In the genomic region with DNA sequence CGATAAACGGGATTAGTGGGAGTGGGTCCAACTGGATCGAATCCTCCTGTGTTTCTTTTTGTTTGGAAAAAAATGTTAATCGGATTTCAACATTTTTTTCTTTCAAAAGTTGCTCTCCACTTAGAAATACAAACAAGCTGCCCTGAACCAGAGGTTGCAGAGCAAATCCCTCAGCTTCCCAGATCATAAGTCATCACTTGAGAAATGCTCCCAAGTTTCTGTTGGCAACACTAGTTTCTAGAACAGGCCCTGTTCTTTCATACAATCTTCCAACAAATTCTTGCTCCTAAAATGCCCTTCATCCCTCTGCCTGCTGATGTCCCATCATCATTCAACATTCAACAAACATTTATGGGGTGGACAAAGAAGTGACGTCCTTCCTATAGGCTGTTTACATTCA, we compare ENCODE assay signal across 27 cellular contexts. TPM values are rescaled to one million over a fixed set of nuclear protein-coding genes. Genes with fewer than 3 reads are reported as not detected.
A peak's percentile ranks its signal among the peaks of the same experiment; 100 is the strongest.
DNase-seq lines count a peak whose midpoint lies in the region; ATAC-seq, FAIRE-seq and TF ChIP-seq lines count a peak whose summit lies in the region.
"Had no signal": no experiment of that assay in that cellular context is flagged by ENCODE, and none has a peak within 500 bp of the region (broad histone marks: within the 10 kb centered on the region; RNA-seq: fewer than 3 reads in every experiment).

No MANE protein-coding gene starts in this region.

- ATAC-seq in GM18907 (IDR thresholded peaks at IDR 0.05; ENCODE audit: unreplicated experiment), result no peak
- ATAC-seq: activated CD4-positive, alpha-beta T cell treated with anti-CD3 and anti-CD28 coated beads for 36 hours; SK-N-SH treated with all-trans-retinoic acid at 6 μM for 48 hours had no signal

- FAIRE-seq in astrocyte (lab: Jason Lieb, UNC), result no peak
- FAIRE-seq: endothelial cell of umbilical vein, GM19239 had no signal

- DNase-seq in EH (ENCODE audit: low read depth), result peak; percentile 81
- DNase-seq in astrocyte (ENCODE audit: low read depth), result peak; percentile 83
- peak; percentile 72 for DNase-seq in fibroblast of pulmonary artery (ENCODE audit: low read depth)
- DNase-seq in retinal pigment epithelial cell (ENCODE audit: low read depth), result peak; percentile 11
- DNase-seq in HCEC 1CT, result no peak
- DNase-seq in midbrain (lab: John Stamatoyannopoulos, UW), result no peak
- DNase-seq: activated CD4-positive, alpha-beta T cell treated with anti-CD3 and anti-CD28 coated beads for 36 hours; activated CD8-positive, alpha-beta memory T cell treated with anti-CD3 and anti-CD28 coated beads for 24 hours; activated naive CD4-positive, alpha-beta T cell; activated T-cell treated with anti-CD3 and anti-CD28 coated beads, Interleukin-2, amount 50 U/mL, for 48 hours; Caco-2; central memory CD4-positive, alpha-beta T cell; DND-41; dorsolateral prefrontal cortex; NCI-H1048; NCI-H187; T-helper 2 cell; trophoblast cell had no signal

- no peaks in the 10 kb centered on the region for H4K20me1 ChIP-seq in astrocyte (ENCODE audit: insufficient read depth, low read length)
- H4K20me1 ChIP-seq: BLaER1 had no signal

- TF ChIP-seq CTCF in astrocyte (IDR thresholded peaks at IDR 0.05; ENCODE audit: insufficient read depth, low read depth, low read length) (no peak), fibroblast of pulmonary artery (IDR thresholded peaks at IDR 0.05; ENCODE audit: low read length, missing control alignments) (no peak), retinal pigment epithelial cell (conservative IDR thresholded peaks at IDR 0.05; ENCODE audit: low read depth, low read length) (no peak)

- H3K9me3 ChIP-seq in astrocyte (ENCODE audit: insufficient read depth, low read depth, low read length), result no peaks in the 10 kb centered on the region
- H3K9me3 ChIP-seq: Caco-2, prostate gland had no signal

- H3K36me3 Mint-ChIP-seq in astrocyte (ENCODE audit: low read depth, unreplicated experiment), result no peaks in the 10 kb centered on the region

- H3K4me1 ChIP-seq in astrocyte (ENCODE audit: insufficient read depth, low read length), result peaks cover 4% of the 10 kb centered on the region
- H3K4me1 ChIP-seq: BLaER1, prostate gland had no signal

- peak overlapping the region; percentile 7 for H3K27ac Mint-ChIP-seq in astrocyte (ENCODE audit: unreplicated experiment)
- H3K27ac Mint-ChIP-seq: activated CD4-positive, alpha-beta T cell treated with anti-CD3 and anti-CD28 coated beads for 36 hours had no signal

- H3K4me2 ChIP-seq in astrocyte (ENCODE audit: low read length), result no peak overlapping the region
- H3K4me2 ChIP-seq: BLaER1 had no signal

- peaks cover 7% of the 10 kb centered on the region for H3K4me1 Mint-ChIP-seq in astrocyte (ENCODE audit: low read depth, unreplicated experiment)

- peaks cover 13% of the 10 kb centered on the region for H3K9me3 Mint-ChIP-seq in astrocyte (ENCODE audit: unreplicated experiment)

- H3K27me3 ChIP-seq in astrocyte (ENCODE audit: insufficient read depth, low read length), result peaks cover 2% of the 10 kb centered on the region
- H3K27me3 ChIP-seq: BLaER1, neutrophil had no signal

- no peaks in the 10 kb centered on the region for H3K36me3 ChIP-seq in astrocyte (ENCODE audit: insufficient read depth, low read length)
- H3K36me3 ChIP-seq: BLaER1, neutrophil, prostate gland had no signal

- H3K27me3 Mint-ChIP-seq in astrocyte (ENCODE audit: low read depth, unreplicated experiment), result peaks cover 13% of the 10 kb centered on the region

- no peak overlapping the region for H2AFZ ChIP-seq in astrocyte (ENCODE audit: low read depth, low read length)

- no peak overlapping the region for H3K27ac ChIP-seq in astrocyte (ENCODE audit: low read depth, low read length)
- H3K27ac ChIP-seq: BLaER1, dorsolateral prefrontal cortex, neutrophil had no signal

- no peak overlapping the region for H3K9ac ChIP-seq in astrocyte (ENCODE audit: low read length)
- H3K9ac ChIP-seq: BLaER1 had no signal

- no peak overlapping the region for H3K4me3 ChIP-seq in astrocyte (ENCODE audit: insufficient read depth, low read depth, low read length)
- H3K4me3 ChIP-seq in fibroblast of pulmonary artery (replicated peaks; ENCODE audit: low read depth, low read length), result no peak overlapping the region
- H3K4me3 ChIP-seq in retinal pigment epithelial cell (ENCODE audit: low read length), result no peak overlapping the region
- H3K4me3 ChIP-seq: BLaER1, dorsolateral prefrontal cortex, prostate gland had no signal

- H3K4me3 Mint-ChIP-seq in astrocyte (ENCODE audit: unreplicated experiment), result no peak overlapping the region
- H3K4me3 Mint-ChIP-seq: activated CD4-positive, alpha-beta T cell treated with anti-CD3 and anti-CD28 coated beads for 36 hours had no signal

- H3K79me2 ChIP-seq in astrocyte (ENCODE audit: insufficient read depth, low read length), result no peaks in the 10 kb centered on the region

RNA-seq across cellular contexts. Expression of gene MLC1, which starts 1.3 kb away (rescaled TPM):
- total RNA-seq in astrocyte, result 0.09 and 0.70 TPM in 2 replicates
- total RNA-seq: activated CD4-positive, alpha-beta T cell treated with anti-CD3 and anti-CD28 coated beads for 36 hours; endothelial cell of umbilical vein; kidney epithelial cell; lung microvascular endothelial cell had no signal

RNA-seq across cellular contexts. Expression of gene MOV10L1, which starts 3.3 kb away (rescaled TPM):
- 0.61 and 0.62 TPM in 2 replicates for total RNA-seq in astrocyte
- total RNA-seq: Caco-2 had no signal

RNA-seq across cellular contexts. Expression of gene TTLL8, which starts 28.4 kb away (rescaled TPM):
- total RNA-seq in astrocyte, result not detected in 2 replicates
- total RNA-seq: activated CD4-positive, alpha-beta T cell treated with anti-CD3 and anti-CD28 coated beads for 36 hours; Caco-2; endothelial cell of umbilical vein; kidney epithelial cell; lung microvascular endothelial cell had no signal

Comparison
In these comparisons a context has a peak if more than half of its experiments do, and no peak if none do; other contexts are left out.
1. DNase-seq: peak in EH (single experiment), astrocyte (single experiment), fibroblast of pulmonary artery (single experiment) and retinal pigment epithelial cell (single experiment); none in HCEC 1CT (single experiment) and midbrain (single experiment).